Comparison of ENCODE assay signal across 18 cellular contexts in the genomic region with DNA sequence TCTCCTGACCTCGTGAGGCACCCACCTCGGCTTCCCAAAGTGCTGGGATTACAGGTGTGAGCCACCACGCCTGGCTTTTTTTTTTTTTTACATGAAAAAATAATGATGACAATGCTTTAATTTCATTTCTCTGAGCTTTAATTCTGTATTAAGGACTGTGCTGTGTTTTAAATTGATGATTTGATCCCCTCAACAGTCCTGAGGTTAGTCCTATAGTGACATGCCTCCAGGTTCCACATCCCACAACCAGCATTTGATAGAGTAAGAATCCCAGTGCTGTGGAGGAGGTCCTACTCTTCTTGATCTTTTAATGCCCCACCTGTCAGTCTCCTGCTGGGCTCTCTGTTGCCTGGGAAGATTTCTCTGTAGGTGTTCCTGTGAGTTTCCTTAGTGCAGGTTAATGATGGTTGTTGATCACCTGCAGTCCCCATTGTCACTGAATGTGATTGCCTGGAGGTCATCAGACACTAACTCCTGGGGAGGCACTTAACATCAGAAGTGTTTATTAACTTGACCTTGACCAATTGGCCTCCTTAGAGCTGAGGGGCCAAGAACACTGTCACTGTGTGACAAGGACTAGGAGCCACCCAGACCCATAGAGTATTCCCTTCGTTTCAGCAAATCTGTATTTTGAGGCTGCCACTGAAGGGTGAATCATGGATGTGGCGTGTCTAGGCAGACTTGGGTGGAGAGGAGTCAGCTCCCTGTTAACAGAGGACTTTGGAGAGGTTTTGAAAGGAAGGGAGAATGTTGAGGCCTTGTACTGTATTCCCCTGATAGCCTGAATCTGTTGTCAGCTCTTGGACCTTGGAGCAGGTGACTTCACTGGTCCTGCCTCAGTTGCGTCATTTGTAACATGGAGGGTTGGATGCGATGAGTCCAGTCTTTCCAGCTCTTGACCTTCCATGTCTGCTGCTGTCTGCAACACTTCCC. TPM values are rescaled to one million over a fixed set of nuclear protein-coding genes. Genes with fewer than 3 reads are reported as not detected.
A peak's percentile ranks its signal among the peaks of the same experiment; 100 is the strongest.
DNase-seq lines count a peak whose midpoint lies in the region; TF ChIP-seq lines count a peak whose summit lies in the region.
"Had no signal": no experiment of that assay in that cellular context is flagged by ENCODE, and none has a peak within 500 bp of the region (broad histone marks: within the 10 kb centered on the region; RNA-seq: fewer than 3 reads in every experiment).

No MANE protein-coding gene starts in this region.

- H3K27ac ChIP-seq in brain microvascular endothelial cell = peak overlapping the region; percentile 28
- no peak overlapping the region for H3K27ac ChIP-seq in colonic mucosa
- H3K27ac ChIP-seq in coronary artery = peak overlapping the region in 1 of 2 donors; percentile 56
- H3K27ac ChIP-seq: parathyroid adenoma had no signal

- peaks cover 6% of the 10 kb centered on the region for H3K4me1 ChIP-seq in colonic mucosa
- no peaks in the 10 kb centered on the region; the same call in 1 of the 2 replicates for H3K4me1 ChIP-seq in HAP-1
- H3K4me1 ChIP-seq: parathyroid adenoma had no signal

- H3K27me3 ChIP-seq in brain microvascular endothelial cell (replicated peaks) (no peaks in the 10 kb centered on the region), colonic mucosa (no peaks in the 10 kb centered on the region), HAP-1 (ENCODE audit: low read depth) (no peaks in the 10 kb centered on the region)

- H3K36me3 ChIP-seq in brain microvascular endothelial cell (replicated peaks) (no peaks in the 10 kb centered on the region), colonic mucosa (no peaks in the 10 kb centered on the region), HAP-1 (replicated peaks) (no peaks in the 10 kb centered on the region)

- H3K9me3 ChIP-seq in colonic mucosa = no peaks in the 10 kb centered on the region
- H3K9me3 ChIP-seq in HAP-1 = no peaks in the 10 kb centered on the region

- H3K4me3 Mint-ChIP-seq in nephron = no peak overlapping the region
- H3K4me3 Mint-ChIP-seq: activated T-helper 17 cell treated with anti-CD3 and anti-CD28 coated beads, Interleukin-2, amount 50 U/mL, for 72 hours had no signal

- H3K9me3 Mint-ChIP-seq in nephron = peaks cover 8% of the 10 kb centered on the region
- H3K9me3 Mint-ChIP-seq: activated T-helper 17 cell treated with anti-CD3 and anti-CD28 coated beads, Interleukin-2, amount 50 U/mL, for 72 hours had no signal

- H3K36me3 Mint-ChIP-seq in nephron (ENCODE audit: low read depth) = peaks cover 33% of the 10 kb centered on the region

- no peaks in the 10 kb centered on the region for H3K27me3 Mint-ChIP-seq in nephron (ENCODE audit: low read depth)

- DNase-seq in COR-L47 (lab: John Stamatoyannopoulos, UW) (peak; percentile 15), NCI-H1417 treated with DMSO at 0.1 percent for 48 hours (lab: John Stamatoyannopoulos, UW) (peak; percentile 71), brain microvascular endothelial cell (no peak), NCI-H446 (lab: John Stamatoyannopoulos, UW) (no peak), colonic mucosa (no peak), coronary artery (ENCODE audit: low spot score) (no peak), HAP-1 (ENCODE audit: low spot score in 2 of 2) (no peak)
- DNase-seq: Calu3; erythroblast; GF-D8; NCI-H1048; NCI-H510A treated with DMSO at 0.1 percent for 48 hours; OCI-M1; stimulated activated CD4-positive, alpha-beta T cell treated with anti-CD3 and anti-CD28 coated beads, Interleukin-12 subunit alpha, Interleukin-12 subunit beta, amount 100 ng/mL, for 4 hours; stimulated activated naive CD4-positive, alpha-beta T cell treated with Interleukin-2 at 50 U/mL for 16 hours had no signal

- H3K4me3 ChIP-seq in brain microvascular endothelial cell (ENCODE audit: low read depth, low read length) (no peak overlapping the region), colonic mucosa (no peak overlapping the region), coronary artery (no peak overlapping the region), HAP-1 (no peak overlapping the region)

- in situ Hi-C loops in brain microvascular endothelial cell (cut with HindIII; ENCODE audit: low pct_ligation_motif_present, low sequenced_read_pairs) = no loop called here
- in situ Hi-C loops in HAP-1 (cut with MboI; ENCODE audit: low sequenced_read_pairs) = no loop called here

- TF ChIP-seq CTCF in brain microvascular endothelial cell (IDR thresholded peaks at IDR 0.05; ENCODE audit: low read depth, low read length, missing control alignments) = no peak
- no peak for TF ChIP-seq CTCF in nephron (IDR thresholded peaks at IDR 0.05; ENCODE audit: unreplicated experiment in 3 of 3)
- no peak for TF ChIP-seq CTCF in colonic mucosa (IDR thresholded peaks at IDR 0.05)
- no peak for TF ChIP-seq CTCF in coronary artery (IDR thresholded peaks at IDR 0.05)

- peaks cover 27% of the 10 kb centered on the region for H3K4me1 Mint-ChIP-seq in nephron
- H3K4me1 Mint-ChIP-seq: activated T-helper 17 cell treated with anti-CD3 and anti-CD28 coated beads, Interleukin-2, amount 50 U/mL, for 72 hours had no signal

- intact Hi-C loops in colonic mucosa (cut with DNase I) = no loop called here

- no peak overlapping the region for H3K9ac ChIP-seq in colonic mucosa (ENCODE audit: low read depth in 2 of 2, low read length in 2 of 2)
- H3K9ac ChIP-seq: parathyroid adenoma had no signal

- peak overlapping the region; percentile 40 to 80 (median 43) for H3K27ac Mint-ChIP-seq in nephron
- H3K27ac Mint-ChIP-seq: activated T-helper 17 cell treated with anti-CD3 and anti-CD28 coated beads, Interleukin-2, amount 50 U/mL, for 72 hours had no signal

RNA-seq across cellular contexts. Expression of gene ASAP2, which starts 11.5 kb away (rescaled TPM):
- total RNA-seq in colonic mucosa = 10 to 100 TPM; 58.1 to 61.7 TPM

Comparison
In these comparisons a context has a peak if more than half of its experiments do, and no peak if none do; other contexts are left out.
1. DNase-seq: peak in COR-L47 (single experiment) and NCI-H1417 treated with DMSO at 0.1 percent for 48 hours (single experiment); none in brain microvascular endothelial cell (single experiment), NCI-H446 (0 of 2), colonic mucosa (single experiment), coronary artery (single experiment) and HAP-1 (0 of 2).